ENCODE assay signal across 9 cellular contexts in genomic region chr7:37353949-37354660, GRCh38.
DNase-seq lines count a peak whose midpoint lies in the region; ATAC-seq and TF ChIP-seq lines count a peak whose summit lies in the region.
"Had no signal": no experiment of that assay in that cellular context is flagged by ENCODE, and none has a peak within 500 bp of the region (broad histone marks: within the 10 kb centered on the region; RNA-seq: fewer than 3 reads in every experiment).

No MANE protein-coding gene starts in this region.

- peaks cover 17% of the 10 kb centered on the region for H3K4me1 Mint-ChIP-seq in MCF 10A (ENCODE audit: insufficient read depth, unreplicated experiment)
- peaks cover 32 to 91% (median 68%) of the 10 kb centered on the region in 4 donors for H3K4me1 Mint-ChIP-seq in naive thymus-derived CD8-positive, alpha-beta T cell

- no peaks in the 10 kb centered on the region for H3K27me3 ChIP-seq in HUES6 (ENCODE audit: control insufficient read depth, insufficient read depth, low read length)

- H3K36me3 ChIP-seq in HUES6 (ENCODE audit: control insufficient read depth, insufficient read depth, low read length): no peaks in the 10 kb centered on the region

- ATAC-seq in naive thymus-derived CD8-positive, alpha-beta T cell: no peak
- no peak for ATAC-seq in HG03159 (IDR thresholded peaks at IDR 0.05; ENCODE audit: unreplicated experiment)
- ATAC-seq in GM18511 (IDR thresholded peaks at IDR 0.05; ENCODE audit: unreplicated experiment): no peak

- CTCF ChIA-PET in MCF 10A (lab: Yijun Ruan, JAX): interaction anchor here (0.6 to 2.0 kb wide), 5 partner anchors 42 to 136 kb away, joined by 3 to 6 read pairs (median 3); no protein-coding TSS in a partner anchor

- H3K4me3 Mint-ChIP-seq in MCF 10A (ENCODE audit: unreplicated experiment): peak overlapping the region; percentile 38
- peak overlapping the region; percentile 92 to 98 (median 95) for H3K4me3 Mint-ChIP-seq in naive thymus-derived CD8-positive, alpha-beta T cell
- H3K4me3 Mint-ChIP-seq: neural crest cell had no signal

- no peaks in the 10 kb centered on the region for H3K9me3 ChIP-seq in HUES6 (ENCODE audit: control insufficient read depth, insufficient read depth, low read depth, low read length)

- H3K9me3 Mint-ChIP-seq in MCF 10A (ENCODE audit: unreplicated experiment): no peaks in the 10 kb centered on the region
- H3K9me3 Mint-ChIP-seq in naive thymus-derived CD8-positive, alpha-beta T cell: no peaks in the 10 kb centered on the region

- TF ChIP-seq CTCF in 22Rv1 (IDR thresholded peaks at IDR 0.05) (no peak), MCF 10A (IDR thresholded peaks at IDR 0.05; ENCODE audit: unreplicated experiment) (no peak)

- H3K4me3 ChIP-seq in HUES6 (ENCODE audit: low read depth, low read length): no peak overlapping the region

- intact Hi-C loops in MCF 10A (cut with micrococcal nuclease): loop anchor here (5.0 kb wide), 1 partner anchor 117 kb away; no protein-coding TSS in a partner anchor

- BruUV-seq in MCF 10A (replicated peaks; lab: Mats Ljungman, UMichigan): no TSS peak

- H3K4me1 ChIP-seq in HUES6 (ENCODE audit: control insufficient read depth, insufficient read depth, low read length): peaks cover 16% of the 10 kb centered on the region

- 0 out of 2 replicates have a peak overlapping the region, but pooled peaks have one; percentile 6 for H3K27ac ChIP-seq in 22Rv1
- H3K27ac ChIP-seq in HUES6 (ENCODE audit: low read depth, low read length): peak overlapping the region; percentile 4; the same call in 1 of the 2 replicates

- POLR2A ChIA-PET in MCF 10A (lab: Yijun Ruan, JAX): interaction anchor here (0.7 kb wide), 1 partner anchor 9 kb away, joined by 3 read pairs; no protein-coding TSS in a partner anchor
- POLR2A ChIA-PET in naive thymus-derived CD8-positive, alpha-beta T cell (lab: Charles Lee): interaction anchor here (1.1 to 4.6 kb wide), 8 partner anchors 10 to 964 kb away, joined by 3 to 50 read pairs (median 5); partner anchors contain the start of genes ANLN and ELMO1

- peak overlapping the region; percentile 88 for H3K27ac Mint-ChIP-seq in MCF 10A (ENCODE audit: low read depth, unreplicated experiment)
- H3K27ac Mint-ChIP-seq in naive thymus-derived CD8-positive, alpha-beta T cell: peak overlapping the region; percentile 85 to 96 (median 94)

- H3K36me3 Mint-ChIP-seq in MCF 10A (ENCODE audit: insufficient read depth, unreplicated experiment): no peaks in the 10 kb centered on the region
- no peaks in the 10 kb centered on the region for H3K36me3 Mint-ChIP-seq in naive thymus-derived CD8-positive, alpha-beta T cell

- H3K9ac ChIP-seq in HUES6 (ENCODE audit: low read length): no peak overlapping the region

- DNase-seq in MCF 10A (ENCODE audit: unreplicated experiment): peak; percentile 27
- no peak for DNase-seq in naive thymus-derived CD8-positive, alpha-beta T cell
- DNase-seq in amniotic stem cell (lab: John Stamatoyannopoulos, UW): no peak
- no peak for DNase-seq in activated effector memory CD4-positive, alpha-beta T cell treated with Interleukin-2 at 50 U/mL for 16 hours

- H3K27me3 Mint-ChIP-seq in MCF 10A (ENCODE audit: insufficient read depth, unreplicated experiment): no peaks in the 10 kb centered on the region
- H3K27me3 Mint-ChIP-seq in naive thymus-derived CD8-positive, alpha-beta T cell: no peaks in the 10 kb centered on the region
